In genomic region chr1:28239004-28239403, GRCh38 we compare ENCODE assay signal across 23 cellular contexts. TPM values are rescaled to one million over a fixed set of nuclear protein-coding genes. Genes with fewer than 3 reads are reported as not detected.
DNase-seq lines count a peak whose midpoint lies in the region; ATAC-seq and TF ChIP-seq lines count a peak whose summit lies in the region.
"Had no signal": no experiment of that assay in that cellular context is flagged by ENCODE, and none has a peak within 500 bp of the region (broad histone marks: within the 10 kb centered on the region; RNA-seq: fewer than 3 reads in every experiment).

No MANE protein-coding gene starts in this region.

- TF ChIP-seq CTCF in left ventricle myocardium inferior (IDR thresholded peaks at IDR 0.05; ENCODE audit: borderline replicate concordance) (no peak), OCI-LY7 (conservative IDR thresholded peaks at IDR 0.05; ENCODE audit: low read length) (no peak), epithelial cell of esophagus (IDR thresholded peaks at IDR 0.05; ENCODE audit: insufficient read depth, low read depth, low read length, missing control alignments) (no peak), thyroid gland (IDR thresholded peaks at IDR 0.05) (no peak)

- peak overlapping the region; percentile 92 for H3K27ac ChIP-seq in left ventricle myocardium inferior (replicated peaks)
- H3K27ac ChIP-seq in OCI-LY7 (ENCODE audit: low read depth, low read length, poor library complexity, severe bottlenecking): peak overlapping the region; percentile 54
- peak overlapping the region; percentile 27 to 50 (median 43) for H3K27ac ChIP-seq in thyroid gland
- H3K27ac ChIP-seq: gastroesophageal sphincter, tibial artery had no signal

- H3K9me3 ChIP-seq in left ventricle myocardium inferior (replicated peaks) (no peaks in the 10 kb centered on the region), OCI-LY7 (ENCODE audit: low read length) (no peaks in the 10 kb centered on the region), thyroid gland (no peaks in the 10 kb centered on the region)
- H3K9me3 ChIP-seq: gastroesophageal sphincter, tibial artery had no signal

- CTCF ChIA-PET in OCI-LY7 (lab: Charles Lee; ENCODE audit: unreplicated experiment): no interaction called here

- H3K9me2 ChIP-seq in OCI-LY7 (ENCODE audit: insufficient read depth, low read length): no peaks in the 10 kb centered on the region

- BruUV-seq in OCI-LY7 (replicated peaks; lab: Mats Ljungman, UMichigan): no TSS peak

- H3K27me3 ChIP-seq in left ventricle myocardium inferior (ENCODE audit: low read depth): no peaks in the 10 kb centered on the region
- H3K27me3 ChIP-seq in thyroid gland: no peaks in the 10 kb centered on the region
- H3K27me3 ChIP-seq: dorsolateral prefrontal cortex, gastroesophageal sphincter, tibial artery had no signal

- no peak for DNase-seq in left ventricle myocardium inferior
- no peak for DNase-seq in left cardiac atrium
- no peak for DNase-seq in OCI-LY7 (ENCODE audit: low spot score)
- peak; percentile 39 for DNase-seq in epithelial cell of esophagus (ENCODE audit: low read depth)
- DNase-seq in thyroid gland: peak in 1 of 2 donors; percentile 42
- DNase-seq: activated CD4-positive, alpha-beta T cell treated with anti-CD3 and anti-CD28 coated beads for 48 hours; activated CD8-positive, alpha-beta memory T cell treated with anti-CD3 and anti-CD28 coated beads, Interleukin-2, amount 10 ng/mL, durations not matched to agents 7 days and 5 days; amniotic stem cell; CD4-positive, alpha-beta memory T cell; dorsolateral prefrontal cortex; NCI-H1105 treated with DMSO at 0.1 percent for 48 hours; NCI-H2081 treated with DMSO at 0.1 percent for 48 hours; nephron progenitor cell; NK-92 treated with Interleukin-12 subunit alpha and Interleukin-12 subunit beta, amount 100 ng/mL, for 24 hours; stimulated activated CD4-positive, alpha-beta T cell treated with anti-CD3 and anti-CD28 coated beads, Interleukin-2, amount 100 ng/mL, for 48 hours; stimulated activated naive CD4-positive, alpha-beta T cell treated with Interleukin-2 at 50 U/mL for 16 hours; tibial artery had no signal

- 48 to 56% methylated on average over 2 of the region's 2 CpGs for WGBS in thyroid gland, 2 donors

- no peak for TF ChIP-seq POLR2A in thyroid gland (IDR thresholded peaks at IDR 0.05)

- no peak for ATAC-seq in left cardiac atrium
- ATAC-seq in HG03354 (IDR thresholded peaks at IDR 0.05; ENCODE audit: poor library complexity, severe bottlenecking, unreplicated experiment): no peak
- no peak for ATAC-seq in SK-N-SH treated with all-trans-retinoic acid at 6 μM for 48 hours
- no peak for ATAC-seq in esophagus mucosa
- ATAC-seq: activated CD8-positive, alpha-beta memory T cell treated with anti-CD3 and anti-CD28 coated beads, Interleukin-2, amount 10 ng/mL, durations not matched to agents 7 days and 5 days; gastroesophageal sphincter; HCT116 had no signal

- H3K4me3 ChIP-seq in left ventricle myocardium inferior (no peak overlapping the region), OCI-LY7 (ENCODE audit: low read depth, low read length, poor library complexity, severe bottlenecking) (no peak overlapping the region), epithelial cell of esophagus (ENCODE audit: low read length) (no peak overlapping the region), thyroid gland (replicated peaks in 1 of 3) (no peak overlapping the region)
- H3K4me3 ChIP-seq: dorsolateral prefrontal cortex, gastroesophageal sphincter, skin epidermis, tibial artery had no signal

- peak overlapping the region; percentile 31 for H3K4me2 ChIP-seq in OCI-LY7 (ENCODE audit: low read length)

- no peaks in the 10 kb centered on the region for H4K20me1 ChIP-seq in OCI-LY7 (ENCODE audit: insufficient read depth, low read length)

- H3K4me1 ChIP-seq in left ventricle myocardium inferior: peaks cover 67% of the 10 kb centered on the region
- peaks cover 70% of the 10 kb centered on the region for H3K4me1 ChIP-seq in OCI-LY7 (ENCODE audit: insufficient read depth, low read length, poor library complexity, severe bottlenecking)
- H3K4me1 ChIP-seq in thyroid gland: peaks cover 9 to 28% of the 10 kb centered on the region in 2 donors

- POLR2A ChIA-PET in OCI-LY7 (lab: Charles Lee): interaction anchor here (0.6 to 0.9 kb wide), 3 partner anchors 17 to 218 kb away, joined by 3 to 5 read pairs (median 3); no protein-coding TSS in a partner anchor

- intact Hi-C loops in left ventricle myocardium inferior (cut with micrococcal nuclease): no loop called here
- intact Hi-C loops in left cardiac atrium (cut with DNase I): no loop called here
- intact Hi-C loops in OCI-LY7 (cut with micrococcal nuclease; ENCODE audit: unreplicated experiment): no loop called here
- intact Hi-C loops in thyroid gland (cut with DNase I): no loop called here

- H3K79me2 ChIP-seq in OCI-LY7 (ENCODE audit: insufficient read depth, low read depth, low read length): peaks cover 52% of the 10 kb centered on the region

- peaks cover 9% of the 10 kb centered on the region for H3K36me3 ChIP-seq in left ventricle myocardium inferior
- H3K36me3 ChIP-seq in OCI-LY7 (ENCODE audit: insufficient read depth, low read length): peaks cover 49% of the 10 kb centered on the region
- H3K36me3 ChIP-seq in thyroid gland: no peaks in the 10 kb centered on the region
- H3K36me3 ChIP-seq: gastroesophageal sphincter, tibial artery had no signal

- H2AFZ ChIP-seq in OCI-LY7 (ENCODE audit: low read length): no peak overlapping the region

TF ChIP-seq in SK-N-SH treated with all-trans-retinoic acid at 6 μM for 48 hours, 23 proteins besides CTCF, POLR2A, EP300 and RAD21 (continues in another document):
- no peak for TF ChIP-seq ZC3H10 (CRISPR knock-in tag; IDR thresholded peaks at IDR 0.05)
- TF ChIP-seq PATZ1 (CRISPR knock-in tag; IDR thresholded peaks at IDR 0.05; ENCODE audit: borderline replicate concordance): no peak
- no peak for TF ChIP-seq TSHZ2 (CRISPR knock-in tag; IDR thresholded peaks at IDR 0.05)
- TF ChIP-seq ISL1 (CRISPR knock-in tag; IDR thresholded peaks at IDR 0.05): no peak
- no peak for TF ChIP-seq ESRRG (CRISPR knock-in tag; IDR thresholded peaks at IDR 0.05)

RNA-seq across cellular contexts. Expression of gene ATP5IF1, which starts 3.1 kb away (rescaled TPM):
- total RNA-seq in left ventricle myocardium inferior: 430 TPM
- total RNA-seq in left cardiac atrium: 100 to 1,000 TPM; 241 to 296 TPM
- 410 and 604 TPM in 2 replicates for total RNA-seq in OCI-LY7 (2014; rRNA removed; shearing (Covaris generic))
- total RNA-seq in OCI-LY7 (2022): 321 and 330 TPM in 2 replicates
- total RNA-seq in thyroid gland: 100 to 1,000 TPM in 3 of 4 donors, 10 to 100 TPM in 1; 75.6 to 307 (median 236) TPM
- total RNA-seq in esophagus mucosa: 119 TPM

RNA-seq across cellular contexts. Expression of gene DNAJC8, which starts 6.2 kb away (rescaled TPM):
- 55.3 TPM for total RNA-seq in left ventricle myocardium inferior
- total RNA-seq in left cardiac atrium: 10 to 100 TPM; 59.6 to 62.1 TPM
- total RNA-seq in OCI-LY7 (2014; rRNA removed; shearing (Covaris generic)): 71.1 and 94.6 TPM in 2 replicates
- total RNA-seq in OCI-LY7 (2022): 121 and 129 TPM in 2 replicates
- 10 to 100 TPM; 59.5 to 76.7 (median 62.5) TPM for total RNA-seq in thyroid gland
- 45.8 TPM for total RNA-seq in esophagus mucosa

RNA-seq across cellular contexts. Expression of gene SESN2, which starts 20.3 kb away (rescaled TPM):
- total RNA-seq in left ventricle myocardium inferior (3.0 TPM), left cardiac atrium (1 to 10 TPM; 4.4 to 4.5 TPM), OCI-LY7 (2022) (37.6 and 41.2 TPM in 2 replicates), thyroid gland (1 to 10 TPM; 6.4 to 8.1 (median 6.8) TPM), esophagus mucosa (26.2 TPM)
- 18.3 and 22.8 TPM in 2 replicates for total RNA-seq in OCI-LY7 (2014; rRNA removed; shearing (Covaris generic))
